1 cellular context compared by ENCODE assay signal in genomic region chr1:53593758-53594380, GRCh38.
TF ChIP-seq lines count a peak whose summit lies in the region.

No MANE protein-coding gene starts in this region.

TF ChIP-seq in K562, 482 proteins besides CTCF, POLR2A, EP300 and RAD21 (continued from another document):
- TF ChIP-seq JUND (IDR thresholded peaks at IDR 0.05; ENCODE audit: borderline replicate concordance, low read depth, low read length): 0 out of 2 replicates have a peak, but pooled peaks have one; percentile 6
- TF ChIP-seq JUND (tag; IDR thresholded peaks at IDR 0.05; ENCODE audit: borderline replicate concordance, low read depth, low read length): no peak
